Comparison of ENCODE assay signal across 27 cellular contexts in genomic region chr17:40259505-40259904, GRCh38.
"Had no signal": no experiment of that assay in that cellular context is flagged by ENCODE, and none has a peak within 500 bp of the region (broad histone marks: within the 10 kb centered on the region; RNA-seq: fewer than 3 reads in every experiment).

No MANE protein-coding gene starts in this region.

- H3K27me3 ChIP-seq: neural progenitor cell, ovary, right lobe of liver, sigmoid colon, stomach, thyroid gland, tibial nerve, upper lobe of left lung, vagina had no signal

- ATAC-seq: psoas muscle; right cardiac atrium; right lobe of liver; stimulated activated effector memory CD8-positive, alpha-beta T cell treated with anti-CD3 and anti-CD28 coated beads, Interleukin-12 subunit alpha, Interleukin-12 subunit beta, amount 100 ng/mL, for 72 hours; stimulated activated naive B cell treated with anti-CD40 and anti-IgM and Interleukin-4, amounts not matched to agents 10 μg/mL and 1 μg/mL and 100 μg/mL, for 72 hours had no signal

- H3K9me3 Mint-ChIP-seq: nephron; neural progenitor cell; stimulated activated effector memory CD8-positive, alpha-beta T cell treated with anti-CD3 and anti-CD28 coated beads, Interleukin-12 subunit alpha, Interleukin-12 subunit beta, amount 100 ng/mL, for 72 hours; stimulated activated naive B cell treated with anti-CD40 and anti-IgM and Interleukin-4, amounts not matched to agents 10 μg/mL and 1 μg/mL and 100 μg/mL, for 72 hours; stimulated activated naive CD8-positive, alpha-beta T cell treated with anti-CD3 and anti-CD28 coated beads, Interleukin-15, Interleukin-2, amounts not matched to agents 100 ng/mL and 50 ng/mL, for 24 hours had no signal

- H3K27me3 Mint-ChIP-seq: progenitor cell of endocrine pancreas; stimulated activated naive B cell treated with anti-CD40 and anti-IgM and Interleukin-4, amounts not matched to agents 10 μg/mL and 1 μg/mL and 100 μg/mL, for 72 hours; stimulated activated naive CD8-positive, alpha-beta T cell treated with anti-CD3 and anti-CD28 coated beads, Interleukin-15, Interleukin-2, amounts not matched to agents 100 ng/mL and 50 ng/mL, for 24 hours had no signal

- DNase-seq: occipital lobe; ovary; psoas muscle; right cardiac atrium; right lobe of liver; sigmoid colon; small intestine; stimulated activated CD4-positive, alpha-beta T cell treated with anti-CD3 and anti-CD28 coated beads, Interleukin-15, amount 100 ng/mL, for 24 hours; stimulated activated CD4-positive, alpha-beta T cell treated with anti-CD3 and anti-CD28 coated beads, Interleukin-2, amount 100 ng/mL, for 24 hours; stimulated activated CD4-positive, alpha-beta T cell treated with anti-CD3 and anti-CD28 coated beads, Interleukin-2, amount 100 ng/mL, for 48 hours; stimulated activated CD4-positive, alpha-beta T cell treated with anti-CD3 and anti-CD28 coated beads, Interleukin-4, amount 100 ng/mL, for 24 hours; stimulated activated naive B cell treated with anti-CD40 and anti-IgM and Interleukin-4, amounts not matched to agents 10 μg/mL and 1 μg/mL and 100 μg/mL, for 72 hours; stimulated activated naive CD4-positive, alpha-beta T cell treated with Interleukin-2 at 50 U/mL for 16 hours; stomach; thyroid gland; trophoblast cell; upper lobe of left lung had no signal

- H3K4me3 Mint-ChIP-seq: nephron; neural progenitor cell; stimulated activated effector memory CD8-positive, alpha-beta T cell treated with anti-CD3 and anti-CD28 coated beads, Interleukin-12 subunit alpha, Interleukin-12 subunit beta, amount 100 ng/mL, for 72 hours; stimulated activated naive B cell treated with anti-CD40 and anti-IgM and Interleukin-4, amounts not matched to agents 10 μg/mL and 1 μg/mL and 100 μg/mL, for 72 hours; stimulated activated naive CD8-positive, alpha-beta T cell treated with anti-CD3 and anti-CD28 coated beads, Interleukin-15, Interleukin-2, amounts not matched to agents 100 ng/mL and 50 ng/mL, for 24 hours had no signal

- H3K36me3 ChIP-seq: ovary had no signal

- H3K4me3 ChIP-seq: neural progenitor cell, ovary, psoas muscle, right lobe of liver, sigmoid colon, stomach, thoracic aorta, thyroid gland, tibial nerve, upper lobe of left lung, vagina had no signal

- H3K4me2 ChIP-seq: neural progenitor cell had no signal

- H3K9me3 ChIP-seq: ovary, psoas muscle, right lobe of liver, sigmoid colon, stomach, thoracic aorta, thyroid gland, tibial nerve, upper lobe of left lung, vagina had no signal

- H3K4me1 ChIP-seq: neural progenitor cell, psoas muscle, right lobe of liver, sigmoid colon, stomach, upper lobe of left lung, vagina had no signal

- H3K27ac ChIP-seq: neural progenitor cell, ovary, parathyroid adenoma, psoas muscle, right lobe of liver, sigmoid colon, stomach, thoracic aorta, thyroid gland, tibial nerve, upper lobe of left lung, vagina had no signal

- H3K36me3 Mint-ChIP-seq: stimulated activated effector memory CD8-positive, alpha-beta T cell treated with anti-CD3 and anti-CD28 coated beads, Interleukin-12 subunit alpha, Interleukin-12 subunit beta, amount 100 ng/mL, for 72 hours had no signal

- H3K4me1 Mint-ChIP-seq: nephron, neural progenitor cell had no signal

- FAIRE-seq: small intestine, urothelium cell line had no signal

- H3K27ac Mint-ChIP-seq: nephron; stimulated activated naive B cell treated with anti-CD40 and anti-IgM and Interleukin-4, amounts not matched to agents 10 μg/mL and 1 μg/mL and 100 μg/mL, for 72 hours; stimulated activated naive CD8-positive, alpha-beta T cell treated with anti-CD3 and anti-CD28 coated beads, Interleukin-15, Interleukin-2, amounts not matched to agents 100 ng/mL and 50 ng/mL, for 24 hours had no signal
